In the genomic region with DNA sequence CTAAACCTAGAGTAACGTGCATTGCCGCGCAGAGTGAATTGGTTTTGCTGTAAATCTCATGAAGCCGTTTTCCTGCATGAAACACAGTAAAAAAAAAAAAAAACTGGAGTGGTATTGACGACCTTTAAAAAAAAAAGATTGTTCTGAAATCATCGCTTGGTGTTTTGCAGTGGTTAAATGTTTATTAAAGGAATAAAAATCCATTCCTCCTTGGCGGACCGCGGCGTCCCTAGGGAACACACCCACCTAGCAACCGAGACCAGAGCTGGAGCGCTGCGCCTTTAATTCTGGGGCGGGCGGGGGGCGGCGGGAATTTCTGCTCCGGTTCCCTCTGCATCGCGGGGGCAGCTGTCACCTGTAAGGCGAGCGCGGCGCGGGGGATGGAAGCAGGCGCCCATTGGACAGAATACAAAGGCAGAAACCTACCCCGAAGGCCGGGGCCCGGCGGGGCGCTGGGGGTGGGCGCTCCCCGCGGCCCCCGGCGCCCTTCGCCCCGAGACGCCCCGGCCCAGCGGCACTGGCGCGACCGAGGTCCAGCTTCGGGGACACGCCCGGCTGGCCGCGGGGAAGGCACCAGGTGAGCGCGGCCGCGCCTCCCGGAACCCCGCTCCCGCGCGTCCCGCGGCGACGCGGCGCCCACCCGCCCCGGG, we compare ENCODE assay signal across 8 cellular contexts. TPM values are rescaled to one million over a fixed set of nuclear protein-coding genes. Genes with fewer than 3 reads are reported as not detected.
DNase-seq lines count a peak whose midpoint lies in the region; ATAC-seq and FAIRE-seq lines count a peak whose summit lies in the region.

SOWAHA (plus strand) TSS at position 354 of the 650 bp plus-strand sequence. CDS start 320 bp downstream, outside the sequence.

- peaks cover 7% of the 10 kb centered on the region for H3K4me1 Mint-ChIP-seq in T-helper 17 cell

- H4K12ac ChIP-seq in trophoblast cell (ENCODE audit: low read depth, low read length), result peak within 1 kb of the TSS; percentile 73

- peaks cover 4% of the 10 kb centered on the region for H3K36me3 Mint-ChIP-seq in T-helper 17 cell (ENCODE audit: low read depth)

- H3K4ac ChIP-seq in trophoblast cell (ENCODE audit: low read depth, low read length), result peak within 1 kb of the TSS; percentile 77

- peak within 1 kb of the TSS; percentile 60 for H2BK5ac ChIP-seq in trophoblast cell (ENCODE audit: low read depth, low read length, poor library complexity)

- WGBS in trophoblast cell (ENCODE audit: extremely low coverage, insufficient coverage, insufficient read length), result no CpG with 5 or more reads among the region's 66 CpGs

- peak within 1 kb of the TSS; percentile 47 for H2AFZ ChIP-seq in trophoblast cell (ENCODE audit: insufficient read depth, low read length, poor library complexity)

- peak within 1 kb of the TSS; percentile 76 for H2AK5ac ChIP-seq in trophoblast cell (ENCODE audit: low read length)

- peak within 1 kb of the TSS; percentile 84 for H3K4me3 Mint-ChIP-seq in T-helper 17 cell

- H3K18ac ChIP-seq in trophoblast cell (ENCODE audit: low read length), result peak within 1 kb of the TSS; percentile 60

- H3K23ac ChIP-seq in trophoblast cell (ENCODE audit: low read length), result no peak within 1 kb of the TSS

- H3K79me2 ChIP-seq in trophoblast cell (ENCODE audit: control insufficient read depth, insufficient read depth, low read length, poor library complexity), result peaks cover 12% of the 10 kb centered on the region

- H3K79me1 ChIP-seq in trophoblast cell (ENCODE audit: low read length), result peaks cover 20% of the 10 kb centered on the region

- peaks cover 4% of the 10 kb centered on the region in 2 experiments for H3K36me3 ChIP-seq in trophoblast cell (ENCODE audit: control insufficient read depth in 1 of 2, insufficient read depth in 2 of 2, low read length in 2 of 2)

- peak within 1 kb of the TSS; percentile 85 for H3K9ac ChIP-seq in trophoblast cell (ENCODE audit: low read length)

- peak within 1 kb of the TSS; percentile 73 for H3K14ac ChIP-seq in trophoblast cell (ENCODE audit: low read length)

- no peak for FAIRE-seq in RCC 7860 (lab: Jason Lieb, UNC)

- peak within 1 kb of the TSS; percentile 7 for H2BK12ac ChIP-seq in trophoblast cell (ENCODE audit: low read length)

- peak; percentile 27 for DNase-seq in stimulated activated CD4-positive, alpha-beta T cell treated with anti-CD3 and anti-CD28 coated beads, Interleukin-15, amount 100 ng/mL, for 24 hours
- no peak for DNase-seq in stimulated activated CD4-positive, alpha-beta T cell treated with anti-CD3 and anti-CD28 coated beads, Interleukin-4, amount 100 ng/mL, for 24 hours
- peak in 1 of 3 donors; percentile 15 for DNase-seq in T-helper 17 cell
- DNase-seq in fibroblast of peridontal ligament (ENCODE audit: extremely low read depth), result peak; percentile 27
- DNase-seq in trophoblast cell, result no peak
- no peak for DNase-seq in RCC 7860 (ENCODE audit: low spot score)
- no peak for DNase-seq in HK-2 (ENCODE audit: unreplicated experiment)
- DNase-seq in ecto neural progenitor cell (ENCODE audit: low spot score), result no peak

- peak within 1 kb of the TSS; percentile 82 for H3K4me3 ChIP-seq in trophoblast cell (ENCODE audit: low read depth, low read length)

- ATAC-seq in T-helper 17 cell, result peak; percentile 37

- H3K4me1 ChIP-seq in trophoblast cell (ENCODE audit: control insufficient read depth in 1 of 2, insufficient read depth in 2 of 2, low read length in 2 of 2), result peaks cover 12 to 18% of the 10 kb centered on the region in 2 experiments

- peak within 1 kb of the TSS; percentile 96 for H3K4me2 ChIP-seq in trophoblast cell (ENCODE audit: low read length)

- H4K8ac ChIP-seq in trophoblast cell (ENCODE audit: low read depth, low read length), result peak within 1 kb of the TSS; percentile 95

- H3K27ac ChIP-seq in trophoblast cell (ENCODE audit: low read depth, low read length), result peak within 1 kb of the TSS; percentile 73

- no peaks in the 10 kb centered on the region for H3K9me3 ChIP-seq in T-helper 17 cell (ENCODE audit: control insufficient read depth, low read length, poor library complexity, severe bottlenecking)
- peaks cover 6% of the 10 kb centered on the region for H3K9me3 ChIP-seq in trophoblast cell (ENCODE audit: insufficient read depth, low read depth, low read length)

- peak within 1 kb of the TSS; percentile 82 for H2BK120ac ChIP-seq in trophoblast cell (ENCODE audit: insufficient read depth, low read length, poor library complexity)

- peak within 1 kb of the TSS; percentile 90 for H4K91ac ChIP-seq in trophoblast cell (ENCODE audit: low read depth, low read length)

- H3K27ac Mint-ChIP-seq in T-helper 17 cell, result peak within 1 kb of the TSS; percentile 6

- H3K27me3 ChIP-seq in trophoblast cell (ENCODE audit: insufficient read depth, low read length), result no peaks in the 10 kb centered on the region

- peaks cover 46% of the 10 kb centered on the region for H3K27me3 Mint-ChIP-seq in T-helper 17 cell

RNA-seq across cellular contexts. Expression of gene SOWAHA, which starts in this region (rescaled TPM):
- not detected for total RNA-seq in T-helper 17 cell
- 23.8 and 25.2 TPM in 2 replicates for polyA plus RNA-seq in trophoblast cell (2013)

Comparison
In these comparisons a context has a peak if more than half of its experiments do, and no peak if none do; other contexts are left out.
1. DNase-seq: peak in stimulated activated CD4-positive, alpha-beta T cell treated with anti-CD3 and anti-CD28 coated beads, Interleukin-15, amount 100 ng/mL, for 24 hours (single experiment) and fibroblast of peridontal ligament (single experiment); none in stimulated activated CD4-positive, alpha-beta T cell treated with anti-CD3 and anti-CD28 coated beads, Interleukin-4, amount 100 ng/mL, for 24 hours (single experiment), trophoblast cell (0 of 2), RCC 7860 (single experiment), HK-2 (single experiment) and ecto neural progenitor cell (single experiment).
2. Peak in ATAC-seq in T-helper 17 cell; RNA of the gene not detected or under 1 TPM.